17 cellular contexts compared by ENCODE assay signal in the genomic region with DNA sequence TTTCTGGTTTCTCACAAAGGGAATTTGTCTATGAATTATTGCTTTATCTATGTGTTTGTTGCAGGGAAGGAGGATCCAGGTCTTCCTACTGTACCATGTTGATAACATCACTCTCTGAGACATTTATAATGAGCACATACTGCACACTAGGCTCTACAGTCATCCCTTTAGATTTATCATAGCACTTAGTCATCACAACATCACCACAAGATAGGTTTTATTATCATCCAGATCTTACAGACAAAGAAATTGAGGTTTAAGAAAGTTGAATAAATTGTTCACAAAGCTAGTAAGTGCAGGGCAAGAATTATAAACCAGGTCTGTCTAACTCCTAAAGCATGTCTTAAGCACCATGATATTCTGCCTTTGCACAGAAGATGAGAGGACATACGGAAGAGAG.
A peak's percentile ranks its signal among the peaks of the same experiment; 100 is the strongest.
DNase-seq lines count a peak whose midpoint lies in the region; ATAC-seq and TF ChIP-seq lines count a peak whose summit lies in the region.
"Had no signal": no experiment of that assay in that cellular context is flagged by ENCODE, and none has a peak within 500 bp of the region (broad histone marks: within the 10 kb centered on the region; RNA-seq: fewer than 3 reads in every experiment).

No MANE protein-coding gene starts in this region.

- no peak overlapping the region for H3K27ac Mint-ChIP-seq in activated CD4-positive, alpha-beta T cell treated with anti-CD3 and anti-CD28 coated beads, Interleukin-2, amount 10 ng/mL, durations not matched to agents 24 days and 14 days
- H3K27ac Mint-ChIP-seq: CD14-positive monocyte; CD8-positive, alpha-beta T cell; IgD-negative memory B cell had no signal

- intact Hi-C loops in activated CD4-positive, alpha-beta T cell treated with anti-CD3 and anti-CD28 coated beads, Interleukin-2, amount 10 ng/mL, durations not matched to agents 24 days and 14 days (cut with micrococcal nuclease) = no loop called here

- no peak for TF ChIP-seq CTCF in fibroblast of mammary gland (conservative IDR thresholded peaks at IDR 0.05; ENCODE audit: control insufficient read depth, insufficient read depth, low read depth, low read length)

- no peak overlapping the region for H3K4me3 ChIP-seq in fibroblast of mammary gland (ENCODE audit: control insufficient read depth, low read depth, low read length)
- H3K4me3 ChIP-seq: A549, GM12878 had no signal

- no peaks in the 10 kb centered on the region for H3K36me3 Mint-ChIP-seq in activated CD4-positive, alpha-beta T cell treated with anti-CD3 and anti-CD28 coated beads, Interleukin-2, amount 10 ng/mL, durations not matched to agents 24 days and 14 days (ENCODE audit: low read depth)
- H3K36me3 Mint-ChIP-seq: CD14-positive monocyte; CD8-positive, alpha-beta T cell; IgD-negative memory B cell had no signal

- no peaks in the 10 kb centered on the region for H3K4me1 Mint-ChIP-seq in activated CD4-positive, alpha-beta T cell treated with anti-CD3 and anti-CD28 coated beads, Interleukin-2, amount 10 ng/mL, durations not matched to agents 24 days and 14 days
- H3K4me1 Mint-ChIP-seq: CD14-positive monocyte, IgD-negative memory B cell had no signal

- DNase-seq in EH (ENCODE audit: low read depth) (peak; percentile 3), HCEC 1CT (peak; percentile 38), fibroblast of mammary gland (ENCODE audit: low read depth) (peak; percentile 3), hypothalamus (lab: John Stamatoyannopoulos, UW) (no peak)
- no peak for DNase-seq in activated CD4-positive, alpha-beta T cell treated with anti-CD3 and anti-CD28 coated beads, Interleukin-2, amount 10 ng/mL, durations not matched to agents 24 days and 14 days
- DNase-seq: CD8-positive, alpha-beta T cell; COR-L47; DND-41; KG1 had no signal

- H3K9me3 Mint-ChIP-seq in activated CD4-positive, alpha-beta T cell treated with anti-CD3 and anti-CD28 coated beads, Interleukin-2, amount 10 ng/mL, durations not matched to agents 24 days and 14 days = no peaks in the 10 kb centered on the region

- no peak overlapping the region for H3K4me3 Mint-ChIP-seq in activated CD4-positive, alpha-beta T cell treated with anti-CD3 and anti-CD28 coated beads, Interleukin-2, amount 10 ng/mL, durations not matched to agents 24 days and 14 days
- H3K4me3 Mint-ChIP-seq: CD14-positive monocyte; CD8-positive, alpha-beta T cell; IgD-negative memory B cell had no signal

- ATAC-seq in SK-N-SH treated with all-trans-retinoic acid at 6 μM for 48 hours (peak; percentile 63; the same call in 2 of the 3 replicates), HG02981 (IDR thresholded peaks at IDR 0.05; ENCODE audit: unreplicated experiment) (no peak), HG03439 (IDR thresholded peaks at IDR 0.05; ENCODE audit: unreplicated experiment) (no peak)
- ATAC-seq: A549; CD8-positive, alpha-beta T cell; GM12878; HCT116 had no signal

- H3K27me3 Mint-ChIP-seq in activated CD4-positive, alpha-beta T cell treated with anti-CD3 and anti-CD28 coated beads, Interleukin-2, amount 10 ng/mL, durations not matched to agents 24 days and 14 days = no peaks in the 10 kb centered on the region

TF ChIP-seq in SK-N-SH treated with all-trans-retinoic acid at 6 μM for 48 hours, 23 proteins besides CTCF, POLR2A, EP300 and RAD21:
- TF ChIP-seq OSR1 (CRISPR knock-in tag; IDR thresholded peaks at IDR 0.05) (no peak), ISL1 (CRISPR knock-in tag; IDR thresholded peaks at IDR 0.05) (peak; percentile 35), ZFP30 (CRISPR knock-in tag; IDR thresholded peaks at IDR 0.05) (no peak)
TF ChIP-seq in SK-N-SH treated with all-trans-retinoic acid at 6 μM for 48 hours: peak in this region for 1.

Comparison
In these comparisons a context has a peak if more than half of its experiments do, and no peak if none do; other contexts are left out.
1. DNase-seq: peak in EH (single experiment), HCEC 1CT (single experiment) and fibroblast of mammary gland (single experiment); none in activated CD4-positive, alpha-beta T cell treated with anti-CD3 and anti-CD28 coated beads, Interleukin-2, amount 10 ng/mL, durations not matched to agents 24 days and 14 days (single experiment) and hypothalamus (0 of 51).